ENCODE assay signal across 12 cellular contexts in genomic region chr9:132694144-132694543, GRCh38. TPM values are rescaled to one million over a fixed set of nuclear protein-coding genes. Genes with fewer than 3 reads are reported as not detected.
DNase-seq lines count a peak whose midpoint lies in the region; ATAC-seq and TF ChIP-seq lines count a peak whose summit lies in the region.
"Had no signal": no experiment of that assay in that cellular context is flagged by ENCODE, and none has a peak within 500 bp of the region (broad histone marks: within the 10 kb centered on the region; RNA-seq: fewer than 3 reads in every experiment).

No MANE protein-coding gene starts in this region.

- DNase-seq in activated T-cell treated with anti-CD3 and anti-CD28 coated beads, Interleukin-2, amount 50 U/mL, for 4 hours, result no peak
- DNase-seq in activated T-cell treated with anti-CD3 and anti-CD28 coated beads, Interleukin-2, amount 50 U/mL, for 1 hour, result no peak
- peak; percentile 40 to 56 for DNase-seq in Kasumi-1 (lab: John Stamatoyannopoulos, UW)
- DNase-seq in cerebellar cortex (ENCODE audit: low spot score), result peak; percentile 5
- peak; percentile 10 for DNase-seq in renal cortical epithelial cell (ENCODE audit: low read depth)
- no peak for DNase-seq in retina
- DNase-seq in esophagus squamous epithelium (lab: John Stamatoyannopoulos, UW), result no peak
- no peak for DNase-seq in adrenal gland
- DNase-seq: activated gamma-delta T cell treated with Interleukin-2 at 50 U/mL for 16 hours had no signal

- TF ChIP-seq CTCF in esophagus squamous epithelium (IDR thresholded peaks at IDR 0.05) (peak in 3 of 6 experiments; percentile 28 to 46 (median 30)), adrenal gland (IDR thresholded peaks at IDR 0.05) (peak in 2 of 6 experiments; percentile 9 to 26)

- peaks cover 25% of the 10 kb centered on the region for H3K36me3 Mint-ChIP-seq in activated T-cell treated with anti-CD3 and anti-CD28 coated beads, Interleukin-2, amount 50 U/mL, for 4 hours (ENCODE audit: insufficient read depth)

- H3K27ac ChIP-seq in esophagus squamous epithelium, result no peak overlapping the region
- no peak overlapping the region for H3K27ac ChIP-seq in adrenal gland
- H3K27ac ChIP-seq: right atrium auricular region, thoracic aorta had no signal

- H3K4me3 ChIP-seq in esophagus squamous epithelium, result no peak overlapping the region
- no peak overlapping the region for H3K4me3 ChIP-seq in adrenal gland
- H3K4me3 ChIP-seq: right atrium auricular region, thoracic aorta had no signal

- H3K27me3 Mint-ChIP-seq in activated T-cell treated with anti-CD3 and anti-CD28 coated beads, Interleukin-2, amount 50 U/mL, for 4 hours (ENCODE audit: low read depth), result no peaks in the 10 kb centered on the region

- peak; percentile 67 to 69 for ATAC-seq in activated T-cell treated with anti-CD3 and anti-CD28 coated beads, Interleukin-2, amount 50 U/mL, for 4 hours

- WGBS in esophagus squamous epithelium, 2 donors, result 17 to 33% methylated on average over 2 of the region's 2 CpGs
- 25 to 36% (median 34%) methylated on average over 2 of the region's 2 CpGs for WGBS in adrenal gland, 4 donors

- intact Hi-C loops in esophagus squamous epithelium (cut with DNase I) (no loop called here), adrenal gland (cut with DNase I) (no loop called here)

- peaks cover 0 to 28% (median 10%) of the 10 kb centered on the region in 3 donors for H3K36me3 ChIP-seq in esophagus squamous epithelium
- peaks cover 0 to 12% of the 10 kb centered on the region in 2 donors for H3K36me3 ChIP-seq in adrenal gland (replicated peaks in 1 of 2)

- H3K9me3 ChIP-seq in esophagus squamous epithelium (peaks cover 0 to 29% (median 13%) of the 10 kb centered on the region in 3 donors), adrenal gland (replicated peaks in 1 of 3) (peaks cover 0 to 4% (median 0%) of the 10 kb centered on the region in 3 donors)

- H3K4me1 ChIP-seq in esophagus squamous epithelium (no peaks in the 10 kb centered on the region), adrenal gland (replicated peaks in 1 of 2) (no peaks in the 10 kb centered on the region)
- H3K4me1 ChIP-seq: Caco-2, right atrium auricular region had no signal

- no peak overlapping the region for H3K4me3 Mint-ChIP-seq in activated T-cell treated with anti-CD3 and anti-CD28 coated beads, Interleukin-2, amount 50 U/mL, for 4 hours

- no peaks in the 10 kb centered on the region for H3K4me1 Mint-ChIP-seq in activated T-cell treated with anti-CD3 and anti-CD28 coated beads, Interleukin-2, amount 50 U/mL, for 4 hours (ENCODE audit: low read depth)

- peaks cover 27% of the 10 kb centered on the region for H3K9me3 Mint-ChIP-seq in activated T-cell treated with anti-CD3 and anti-CD28 coated beads, Interleukin-2, amount 50 U/mL, for 4 hours

- H3K27me3 ChIP-seq in esophagus squamous epithelium, result no peaks in the 10 kb centered on the region
- H3K27me3 ChIP-seq in adrenal gland, result no peaks in the 10 kb centered on the region
- H3K27me3 ChIP-seq: right atrium auricular region had no signal

- TF ChIP-seq POLR2A in esophagus squamous epithelium (IDR thresholded peaks at IDR 0.05) (no peak), adrenal gland (IDR thresholded peaks at IDR 0.05) (no peak)

RNA-seq across cellular contexts. Expression of gene GTF3C4, which starts 23.9 kb away (rescaled TPM):
- total RNA-seq in activated T-cell treated with anti-CD3 and anti-CD28 coated beads, Interleukin-2, amount 50 U/mL, for 4 hours, result 10 to 100 TPM; 18.5 to 22.5 (median 22.0) TPM
- total RNA-seq in renal cortical epithelial cell (15.5 and 22.8 TPM in 2 replicates), esophagus squamous epithelium (10 to 100 TPM in 3 of 4 donors, 1 to 10 TPM in 1; 9.7 to 14.3 (median 11.3) TPM), adrenal gland (10 to 100 TPM in 6 of 8 donors, 1 to 10 TPM in 2; 8.2 to 18.5 (median 12.8) TPM)
- 10 to 100 TPM in 1 of 3 donors, 1 to 10 TPM in 2; 1.9 to 10.6 (median 2.4) TPM for polyA plus RNA-seq in adrenal gland

RNA-seq across cellular contexts. Expression of gene DDX31, which starts 24.4 kb away (rescaled TPM):
- total RNA-seq in activated T-cell treated with anti-CD3 and anti-CD28 coated beads, Interleukin-2, amount 50 U/mL, for 4 hours, result 10 to 100 TPM; 41.0 to 44.8 (median 41.3) TPM
- 14.9 and 23.3 TPM in 2 replicates for total RNA-seq in renal cortical epithelial cell
- total RNA-seq in esophagus squamous epithelium, result 10 to 100 TPM; 10.2 to 18.3 (median 11.8) TPM
- 10 to 100 TPM in 3 of 8 donors, 1 to 10 TPM in 5; 7.4 to 11.4 (median 9.2) TPM for total RNA-seq in adrenal gland
- 10 to 100 TPM in 1 of 3 donors, 1 to 10 TPM in 2; 7.6 to 13.8 (median 9.9) TPM for polyA plus RNA-seq in adrenal gland

Comparison
In these comparisons a context has a peak if more than half of its experiments do, and no peak if none do; other contexts are left out.
1. DNase-seq: peak in Kasumi-1 (2 of 2), cerebellar cortex (single experiment) and renal cortical epithelial cell (single experiment); none in activated T-cell treated with anti-CD3 and anti-CD28 coated beads, Interleukin-2, amount 50 U/mL, for 4 hours (single experiment), activated T-cell treated with anti-CD3 and anti-CD28 coated beads, Interleukin-2, amount 50 U/mL, for 1 hour (single experiment), retina (single experiment), esophagus squamous epithelium (single experiment) and adrenal gland (0 of 7).